In the genomic region with DNA sequence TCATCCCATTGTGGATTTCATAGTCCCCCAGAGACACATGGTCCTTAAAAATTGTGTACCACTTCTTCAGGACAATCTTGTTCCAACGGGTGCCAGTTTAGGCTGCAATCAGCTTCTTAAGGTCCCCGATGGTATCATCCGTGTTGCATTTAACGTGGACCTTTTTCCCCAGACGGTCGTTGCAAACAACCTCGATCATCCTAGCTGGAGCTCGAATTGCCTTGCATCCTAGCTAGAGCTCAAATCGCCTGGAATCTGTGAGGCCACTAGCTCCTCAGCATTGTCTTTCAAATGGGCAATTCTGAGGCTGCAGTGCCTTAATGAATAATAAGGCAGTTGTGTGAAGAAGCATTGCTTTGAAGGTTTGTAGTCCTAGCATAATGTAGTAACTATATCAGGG, we compare ENCODE assay signal across 1 cellular context.
TF ChIP-seq lines count a peak whose summit lies in the region.

No MANE protein-coding gene starts in this region.

TF ChIP-seq in WTC11, 78 proteins besides CTCF, POLR2A, EP300 and RAD21 (continued from another document):
- TF ChIP-seq, protein P1, sequence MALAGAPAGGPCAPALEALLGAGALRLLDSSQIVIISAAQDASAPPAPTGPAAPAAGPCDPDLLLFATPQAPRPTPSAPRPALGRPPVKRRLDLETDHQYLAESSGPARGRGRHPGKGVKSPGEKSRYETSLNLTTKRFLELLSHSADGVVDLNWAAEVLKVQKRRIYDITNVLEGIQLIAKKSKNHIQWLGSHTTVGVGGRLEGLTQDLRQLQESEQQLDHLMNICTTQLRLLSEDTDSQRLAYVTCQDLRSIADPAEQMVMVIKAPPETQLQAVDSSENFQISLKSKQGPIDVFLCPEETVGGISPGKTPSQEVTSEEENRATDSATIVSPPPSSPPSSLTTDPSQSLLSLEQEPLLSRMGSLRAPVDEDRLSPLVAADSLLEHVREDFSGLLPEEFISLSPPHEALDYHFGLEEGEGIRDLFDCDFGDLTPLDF (CRISPR knock-in tag; IDR thresholded peaks at IDR 0.05): no peak
- TF ChIP-seq SMAD3 (CRISPR knock-in tag; IDR thresholded peaks at IDR 0.05; ENCODE audit: borderline replicate concordance) (no peak), EMX1 (CRISPR knock-in tag; IDR thresholded peaks at IDR 0.05) (no peak), ZNF317 (CRISPR knock-in tag; IDR thresholded peaks at IDR 0.05; ENCODE audit: borderline replicate concordance, low read depth) (no peak), NR3C1 (CRISPR knock-in tag; conservative IDR thresholded peaks at IDR 0.05; ENCODE audit: low read depth) (no peak), GABPB1 (CRISPR knock-in tag; IDR thresholded peaks at IDR 0.05) (no peak), TEAD1 (CRISPR knock-in tag; IDR thresholded peaks at IDR 0.05) (0 out of 2 replicates have a peak, but pooled peaks have one; percentile 45), TP53 (CRISPR knock-in tag; IDR thresholded peaks at IDR 0.05) (no peak)
- TF ChIP-seq, protein P2, sequence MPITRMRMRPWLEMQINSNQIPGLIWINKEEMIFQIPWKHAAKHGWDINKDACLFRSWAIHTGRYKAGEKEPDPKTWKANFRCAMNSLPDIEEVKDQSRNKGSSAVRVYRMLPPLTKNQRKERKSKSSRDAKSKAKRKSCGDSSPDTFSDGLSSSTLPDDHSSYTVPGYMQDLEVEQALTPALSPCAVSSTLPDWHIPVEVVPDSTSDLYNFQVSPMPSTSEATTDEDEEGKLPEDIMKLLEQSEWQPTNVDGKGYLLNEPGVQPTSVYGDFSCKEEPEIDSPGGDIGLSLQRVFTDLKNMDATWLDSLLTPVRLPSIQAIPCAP (CRISPR knock-in tag; IDR thresholded peaks at IDR 0.05): no peak
- TF ChIP-seq, protein P3, sequence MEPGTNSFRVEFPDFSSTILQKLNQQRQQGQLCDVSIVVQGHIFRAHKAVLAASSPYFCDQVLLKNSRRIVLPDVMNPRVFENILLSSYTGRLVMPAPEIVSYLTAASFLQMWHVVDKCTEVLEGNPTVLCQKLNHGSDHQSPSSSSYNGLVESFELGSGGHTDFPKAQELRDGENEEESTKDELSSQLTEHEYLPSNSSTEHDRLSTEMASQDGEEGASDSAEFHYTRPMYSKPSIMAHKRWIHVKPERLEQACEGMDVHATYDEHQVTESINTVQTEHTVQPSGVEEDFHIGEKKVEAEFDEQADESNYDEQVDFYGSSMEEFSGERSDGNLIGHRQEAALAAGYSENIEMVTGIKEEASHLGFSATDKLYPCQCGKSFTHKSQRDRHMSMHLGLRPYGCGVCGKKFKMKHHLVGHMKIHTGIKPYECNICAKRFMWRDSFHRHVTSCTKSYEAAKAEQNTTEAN (CRISPR knock-in tag; IDR thresholded peaks at IDR 0.05): no peak
- TF ChIP-seq, protein P4, sequence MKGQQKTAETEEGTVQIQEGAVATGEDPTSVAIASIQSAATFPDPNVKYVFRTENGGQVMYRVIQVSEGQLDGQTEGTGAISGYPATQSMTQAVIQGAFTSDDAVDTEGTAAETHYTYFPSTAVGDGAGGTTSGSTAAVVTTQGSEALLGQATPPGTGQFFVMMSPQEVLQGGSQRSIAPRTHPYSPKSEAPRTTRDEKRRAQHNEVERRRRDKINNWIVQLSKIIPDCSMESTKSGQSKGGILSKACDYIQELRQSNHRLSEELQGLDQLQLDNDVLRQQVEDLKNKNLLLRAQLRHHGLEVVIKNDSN (CRISPR knock-in tag; IDR thresholded peaks at IDR 0.05): no peak
- TF ChIP-seq, protein P5, sequence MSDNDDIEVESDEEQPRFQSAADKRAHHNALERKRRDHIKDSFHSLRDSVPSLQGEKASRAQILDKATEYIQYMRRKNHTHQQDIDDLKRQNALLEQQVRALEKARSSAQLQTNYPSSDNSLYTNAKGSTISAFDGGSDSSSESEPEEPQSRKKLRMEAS (CRISPR knock-in tag; IDR thresholded peaks at IDR 0.05): no peak
TF ChIP-seq in WTC11: peak in this region for 2.
